Comparison of ENCODE assay signal across 8 cellular contexts in the genomic region with DNA sequence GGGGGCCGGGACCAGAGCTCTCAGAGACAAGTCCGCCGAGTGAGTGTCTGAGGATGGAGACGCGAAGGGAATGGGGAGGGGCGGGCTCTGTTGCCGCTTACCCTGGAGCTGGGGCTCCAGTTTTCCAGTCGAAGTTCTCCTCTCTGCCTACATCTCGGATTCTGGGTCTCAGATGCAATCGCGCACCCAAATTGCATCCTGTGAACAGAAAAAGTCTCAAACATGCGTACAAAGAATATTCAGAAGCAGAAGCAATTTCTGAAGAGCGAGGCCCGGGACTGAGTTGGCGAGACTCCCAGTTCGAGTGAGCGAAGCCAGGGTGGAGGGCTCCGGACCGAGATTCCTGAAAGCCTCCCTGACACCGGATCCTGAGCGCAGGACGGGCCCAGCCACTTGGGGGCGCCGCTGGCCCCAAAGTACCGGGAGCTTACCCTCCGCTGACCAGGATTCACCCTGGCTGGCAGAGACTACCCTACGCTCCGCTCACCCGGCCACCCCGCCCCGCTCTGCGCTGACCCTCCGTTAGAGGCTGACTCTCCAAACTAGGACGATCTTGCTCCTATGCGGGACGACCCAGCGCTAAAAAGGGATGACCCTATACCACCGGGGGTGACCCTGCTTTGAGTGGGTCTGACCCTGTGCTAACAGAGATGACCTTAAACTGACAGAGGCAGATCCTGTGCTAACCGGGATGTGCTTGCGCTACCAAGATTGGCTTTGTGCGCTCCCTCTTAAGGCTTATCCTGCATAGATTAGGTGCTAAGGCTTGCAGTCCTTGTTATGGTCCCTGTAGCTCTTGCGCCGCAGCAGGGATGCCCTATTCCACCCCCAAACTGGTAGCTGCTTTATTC. TPM values are rescaled to one million over a fixed set of nuclear protein-coding genes. Genes with fewer than 3 reads are reported as not detected.
A peak's percentile ranks its signal among the peaks of the same experiment; 100 is the strongest.
DNase-seq lines count a peak whose midpoint lies in the region; ATAC-seq and TF ChIP-seq lines count a peak whose summit lies in the region.

No MANE protein-coding gene starts in this region.

- H3K4me3 Mint-ChIP-seq in GM23338, result peak overlapping the region; percentile 42; the same call in 2 of the 3 replicates

- no peaks in the 10 kb centered on the region for H3K9me3 Mint-ChIP-seq in GM23338

- DNase-seq in AG04450 (ENCODE audit: low read depth, low spot score), result no peak
- peak; percentile 88 for DNase-seq in GM23338 (ENCODE audit: low spot score)
- no peak for DNase-seq in astrocyte of the cerebellum (ENCODE audit: low read depth)
- DNase-seq in left kidney (ENCODE audit: low read depth, low spot score), result peak; percentile 36
- DNase-seq in NCI-H1105 (lab: John Stamatoyannopoulos, UW), result no peak
- no peak for DNase-seq in cerebellar nuclear complex (lab: John Stamatoyannopoulos, UW)
- no peak for DNase-seq in pons (ENCODE audit: low spot score)
- DNase-seq in RKO (ENCODE audit: low spot score), result no peak

- peak; percentile 86 for ATAC-seq in GM23338

- peaks cover 6% of the 10 kb centered on the region; the same call in 1 of the 2 replicates for H3F3A ChIP-seq in GM23338 (replicated peaks; ENCODE audit: low read depth)

- H3K27me3 Mint-ChIP-seq in GM23338 (ENCODE audit: insufficient read depth, low read depth, poor library complexity), result peaks cover 2% of the 10 kb centered on the region

- H3K27ac Mint-ChIP-seq in GM23338, result no peak overlapping the region

- in situ Hi-C loops in astrocyte of the cerebellum (cut with HindIII; ENCODE audit: low sequenced_read_pairs), result no loop called here

- H3K4me1 ChIP-seq in GM23338 (ENCODE audit: insufficient read depth), result peaks cover 31% of the 10 kb centered on the region

- H3K36me3 ChIP-seq in GM23338 (ENCODE audit: insufficient read depth), result no peaks in the 10 kb centered on the region

- H3K27me3 ChIP-seq in AG04450 (ENCODE audit: control insufficient read depth, insufficient read depth, low read length) (peaks cover 65% of the 10 kb centered on the region), GM23338 (ENCODE audit: insufficient read depth) (peaks cover 82% of the 10 kb centered on the region)

- H3K9me2 ChIP-seq in GM23338 (ENCODE audit: insufficient read depth), result no peaks in the 10 kb centered on the region

- H3K4me1 Mint-ChIP-seq in GM23338, result peaks cover 41% of the 10 kb centered on the region

- CTCF ChIA-PET in AG04450 (lab: Charles Lee), result interaction anchor here (1.0 to 3.9 kb wide), 6 partner anchors 8 to 276 kb away, joined by 3 to 44 read pairs (median 8); a partner anchor contains a TSS

- H3K4me3 ChIP-seq in AG04450 (ENCODE audit: low read depth, low read length), result no peak overlapping the region
- H3K4me3 ChIP-seq in GM23338, result peak overlapping the region; percentile 47
- no peak overlapping the region for H3K4me3 ChIP-seq in astrocyte of the cerebellum (ENCODE audit: low read depth, low read length)

- peak overlapping the region; percentile 63; the same call in 1 of the 2 replicates for H2AFZ ChIP-seq in GM23338

- no peaks in the 10 kb centered on the region; the same call in 1 of the 2 replicates for H3K9me3 ChIP-seq in AG04450 (ENCODE audit: control insufficient read depth, insufficient read depth, low read length)

- H3K79me2 ChIP-seq in GM23338 (replicated peaks; ENCODE audit: insufficient read depth), result no peaks in the 10 kb centered on the region

- H3K27ac ChIP-seq in AG04450 (ENCODE audit: low read depth, low read length) (no peak overlapping the region), GM23338 (ENCODE audit: low read depth) (no peak overlapping the region)

- POLR2A ChIA-PET in AG04450 (lab: Yijun Ruan, JAX), result no interaction called here

- H3K36me3 Mint-ChIP-seq in GM23338 (ENCODE audit: low read depth), result no peaks in the 10 kb centered on the region

- H4K20me1 ChIP-seq in GM23338 (replicated peaks; ENCODE audit: insufficient read depth), result peaks cover 24% of the 10 kb centered on the region

- H3K4me2 ChIP-seq in GM23338, result peak overlapping the region; percentile 78

- TF ChIP-seq CTCF in AG04450 (IDR thresholded peaks at IDR 0.05; ENCODE audit: low read depth, low read length), result peak; percentile 45
- peak; percentile 72 to 84 for TF ChIP-seq CTCF in GM23338 (conservative IDR thresholded peaks at IDR 0.05; ENCODE audit: low read depth in 2 of 2)
- peak; percentile 14 for TF ChIP-seq CTCF in astrocyte of the cerebellum (IDR thresholded peaks at IDR 0.05; ENCODE audit: low read depth, low read length, missing control alignments)

TF ChIP-seq in GM23338, 12 proteins besides CTCF, POLR2A, EP300 and RAD21 (continues in another document):
- TF ChIP-seq STAT1 (IDR thresholded peaks at IDR 0.05; ENCODE audit: unreplicated experiment), result no peak
- TF ChIP-seq EZH2 (IDR thresholded peaks at IDR 0.05; ENCODE audit: low read depth, unreplicated experiment), result peak; percentile 49
- TF ChIP-seq, protein P1, sequence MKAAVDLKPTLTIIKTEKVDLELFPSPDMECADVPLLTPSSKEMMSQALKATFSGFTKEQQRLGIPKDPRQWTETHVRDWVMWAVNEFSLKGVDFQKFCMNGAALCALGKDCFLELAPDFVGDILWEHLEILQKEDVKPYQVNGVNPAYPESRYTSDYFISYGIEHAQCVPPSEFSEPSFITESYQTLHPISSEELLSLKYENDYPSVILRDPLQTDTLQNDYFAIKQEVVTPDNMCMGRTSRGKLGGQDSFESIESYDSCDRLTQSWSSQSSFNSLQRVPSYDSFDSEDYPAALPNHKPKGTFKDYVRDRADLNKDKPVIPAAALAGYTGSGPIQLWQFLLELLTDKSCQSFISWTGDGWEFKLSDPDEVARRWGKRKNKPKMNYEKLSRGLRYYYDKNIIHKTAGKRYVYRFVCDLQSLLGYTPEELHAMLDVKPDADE (IDR thresholded peaks at IDR 0.05), result 0 out of 2 replicates have a peak, but pooled peaks have one; percentile 22
- no peak for TF ChIP-seq EZH2phosphoT487 (IDR thresholded peaks at IDR 0.05; ENCODE audit: unreplicated experiment)
- TF ChIP-seq, protein P2, sequence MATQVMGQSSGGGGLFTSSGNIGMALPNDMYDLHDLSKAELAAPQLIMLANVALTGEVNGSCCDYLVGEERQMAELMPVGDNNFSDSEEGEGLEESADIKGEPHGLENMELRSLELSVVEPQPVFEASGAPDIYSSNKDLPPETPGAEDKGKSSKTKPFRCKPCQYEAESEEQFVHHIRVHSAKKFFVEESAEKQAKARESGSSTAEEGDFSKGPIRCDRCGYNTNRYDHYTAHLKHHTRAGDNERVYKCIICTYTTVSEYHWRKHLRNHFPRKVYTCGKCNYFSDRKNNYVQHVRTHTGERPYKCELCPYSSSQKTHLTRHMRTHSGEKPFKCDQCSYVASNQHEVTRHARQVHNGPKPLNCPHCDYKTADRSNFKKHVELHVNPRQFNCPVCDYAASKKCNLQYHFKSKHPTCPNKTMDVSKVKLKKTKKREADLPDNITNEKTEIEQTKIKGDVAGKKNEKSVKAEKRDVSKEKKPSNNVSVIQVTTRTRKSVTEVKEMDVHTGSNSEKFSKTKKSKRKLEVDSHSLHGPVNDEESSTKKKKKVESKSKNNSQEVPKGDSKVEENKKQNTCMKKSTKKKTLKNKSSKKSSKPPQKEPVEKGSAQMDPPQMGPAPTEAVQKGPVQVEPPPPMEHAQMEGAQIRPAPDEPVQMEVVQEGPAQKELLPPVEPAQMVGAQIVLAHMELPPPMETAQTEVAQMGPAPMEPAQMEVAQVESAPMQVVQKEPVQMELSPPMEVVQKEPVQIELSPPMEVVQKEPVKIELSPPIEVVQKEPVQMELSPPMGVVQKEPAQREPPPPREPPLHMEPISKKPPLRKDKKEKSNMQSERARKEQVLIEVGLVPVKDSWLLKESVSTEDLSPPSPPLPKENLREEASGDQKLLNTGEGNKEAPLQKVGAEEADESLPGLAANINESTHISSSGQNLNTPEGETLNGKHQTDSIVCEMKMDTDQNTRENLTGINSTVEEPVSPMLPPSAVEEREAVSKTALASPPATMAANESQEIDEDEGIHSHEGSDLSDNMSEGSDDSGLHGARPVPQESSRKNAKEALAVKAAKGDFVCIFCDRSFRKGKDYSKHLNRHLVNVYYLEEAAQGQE (IDR thresholded peaks at IDR 0.05; ENCODE audit: unreplicated experiment), result no peak
- 0 out of 2 replicates have a peak, but pooled peaks have one; percentile 6 for TF ChIP-seq CREB1 (CRISPR knock-in tag; IDR thresholded peaks at IDR 0.05; ENCODE audit: low read depth)
- TF ChIP-seq POLR2AphosphoS5 (IDR thresholded peaks at IDR 0.05; ENCODE audit: low read depth), result no peak

RNA-seq across cellular contexts. Expression of a gene that starts 12.1 kb away (rescaled TPM):
- 0.01 TPM in 1 of 2 replicates, not detected in the other for polyA plus RNA-seq in AG04450 (2011; rRNA removed)
- not detected in 2 replicates for polyA minus RNA-seq in AG04450 (2011; rRNA and poly(A)+ RNA removed)
- total RNA-seq in GM23338 (2014; rRNA removed; shearing (Covaris generic)), result 0.28 TPM in 1 of 2 replicates, not detected in the other
- not detected in 2 replicates for polyA plus RNA-seq in GM23338 (2016; fragmentation: Nextera tagmentation; extraction: Ambion mirVana)

RNA-seq across cellular contexts. Expression of a gene that starts 33.8 kb away (rescaled TPM):
- polyA plus RNA-seq in AG04450 (2011; rRNA removed) (not detected in 2 replicates), GM23338 (2016; fragmentation: Nextera tagmentation; extraction: Ambion mirVana) (0.17 TPM in 1 of 2 replicates, not detected in the other)
- not detected in 2 replicates for polyA minus RNA-seq in AG04450 (2011; rRNA and poly(A)+ RNA removed)
- total RNA-seq in GM23338 (2014; rRNA removed; shearing (Covaris generic)), result not detected in 2 replicates

Comparison
In these comparisons a context has a peak if more than half of its experiments do, and no peak if none do; other contexts are left out.
1. DNase-seq: peak in GM23338 (single experiment) and left kidney (single experiment); none in AG04450 (single experiment), astrocyte of the cerebellum (single experiment), NCI-H1105 (single experiment), cerebellar nuclear complex (0 of 2), pons (single experiment) and RKO (single experiment).
2. CTCF ChIP-seq: peak in every context shown above with its lines; median percentile 78 in GM23338; 45 in AG04450; 14 in astrocyte of the cerebellum.